ENCODE assay signal across 11 cellular contexts in genomic region chr13:110698689-110699088, GRCh38. TPM values are rescaled to one million over a fixed set of nuclear protein-coding genes. Genes with fewer than 3 reads are reported as not detected.
DNase-seq lines count a peak whose midpoint lies in the region; ATAC-seq and TF ChIP-seq lines count a peak whose summit lies in the region.
"Had no signal": no experiment of that assay in that cellular context is flagged by ENCODE, and none has a peak within 500 bp of the region (broad histone marks: within the 10 kb centered on the region; RNA-seq: fewer than 3 reads in every experiment).

No MANE protein-coding gene starts in this region.

- no TSS peak for BruUV-seq in A673 (replicated peaks; lab: Mats Ljungman, UMichigan)

- H3K36me3 ChIP-seq in BLaER1 (peaks cover 80% of the 10 kb centered on the region), A673 (ENCODE audit: insufficient read depth, low read length, poor library complexity, severe bottlenecking) (peaks cover 40% of the 10 kb centered on the region)

- H3K4me3 ChIP-seq in BLaER1 (0 out of 2 replicates have a peak overlapping the region, but pooled peaks have one; percentile 4), A673 (ENCODE audit: low read depth, low read length, poor library complexity, severe bottlenecking) (no peak overlapping the region)
- H3K4me3 ChIP-seq: skin epidermis, vagina had no signal

- no peaks in the 10 kb centered on the region for H3K27me3 ChIP-seq in BLaER1
- no peaks in the 10 kb centered on the region for H3K27me3 ChIP-seq in A673 (replicated peaks; ENCODE audit: insufficient read depth, low read depth, low read length, poor library complexity)
- H3K27me3 ChIP-seq: vagina had no signal

- ATAC-seq in GM18907 (IDR thresholded peaks at IDR 0.05; ENCODE audit: unreplicated experiment) (peak; percentile 59), HG02571 (IDR thresholded peaks at IDR 0.05; ENCODE audit: unreplicated experiment) (peak; percentile 64), HG03442 (IDR thresholded peaks at IDR 0.05; ENCODE audit: unreplicated experiment) (peak; percentile 66)

- CTCF ChIA-PET in A673 (lab: Charles Lee) = no interaction called here

- H3K4me1 ChIP-seq in BLaER1 (peaks cover 63% of the 10 kb centered on the region), A673 (ENCODE audit: insufficient read depth, low read length, poor library complexity, severe bottlenecking) (no peaks in the 10 kb centered on the region)

- H3K27ac ChIP-seq in BLaER1 (peak overlapping the region; percentile 52; the same call in 1 of the 2 replicates), A673 (ENCODE audit: low read depth, low read length, poor library complexity, severe bottlenecking) (no peak overlapping the region)
- H3K27ac ChIP-seq: skin epidermis, vagina had no signal

- peak overlapping the region; percentile 75 for H3K4me2 ChIP-seq in BLaER1

- intact Hi-C loops in A673 (cut with micrococcal nuclease; ENCODE audit: unreplicated experiment) = no loop called here

- no peak for TF ChIP-seq CTCF in A673 (conservative IDR thresholded peaks at IDR 0.05; ENCODE audit: low read depth, low read length)

- POLR2A ChIA-PET in A673 (lab: Charles Lee; ENCODE audit: low non-redundant PET) = no interaction called here

- DNase-seq in NCI-H524 (lab: John Stamatoyannopoulos, UW) (no peak), A673 (ENCODE audit: low spot score) (no peak), HuH-7.5 (ENCODE audit: low spot score) (no peak), NCI-H2081 treated with DMSO at 0.1 percent for 48 hours (lab: John Stamatoyannopoulos, UW) (no peak)
- DNase-seq: NCI-H446 had no signal

- H3K9me3 ChIP-seq in BLaER1 (no peaks in the 10 kb centered on the region), A673 (ENCODE audit: low read depth, low read length, poor library complexity, severe bottlenecking) (no peaks in the 10 kb centered on the region)
- H3K9me3 ChIP-seq: vagina had no signal

- H3K9ac ChIP-seq in BLaER1 = no peak overlapping the region

- peaks cover 54% of the 10 kb centered on the region for H4K20me1 ChIP-seq in BLaER1

RNA-seq across cellular contexts. Expression of gene CARS2, which starts 7.2 kb away (rescaled TPM):
- 66.3 and 71.4 TPM in 2 replicates for total RNA-seq in A673 (2021)

RNA-seq across cellular contexts. Expression of gene ING1, which starts 14.8 kb away (rescaled TPM):
- total RNA-seq in A673 (2021) = 19.3 and 22.0 TPM in 2 replicates
